17 cellular contexts compared by ENCODE assay signal in the genomic region with DNA sequence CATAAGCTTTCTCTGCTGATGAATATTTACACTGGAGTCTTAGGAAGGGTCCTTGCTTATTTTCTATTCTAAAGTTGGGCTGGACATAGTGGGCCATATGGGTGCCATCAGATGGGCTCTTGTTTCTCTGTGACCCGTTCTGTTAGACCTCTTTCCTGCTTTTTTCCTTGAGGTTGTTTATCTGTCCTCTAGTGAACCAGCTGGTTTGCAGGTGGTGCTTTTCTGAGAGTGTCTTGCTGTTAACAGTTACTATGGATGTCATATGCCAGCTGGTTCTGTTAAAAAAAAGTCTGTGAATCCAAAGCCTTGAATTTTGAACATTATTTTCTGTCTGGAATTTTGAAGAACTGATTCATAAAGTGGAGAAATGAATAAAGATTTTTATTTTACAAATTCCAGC. TPM values are rescaled to one million over a fixed set of nuclear protein-coding genes. Genes with fewer than 3 reads are reported as not detected.
DNase-seq lines count a peak whose midpoint lies in the region; ATAC-seq and TF ChIP-seq lines count a peak whose summit lies in the region.
"Had no signal": no experiment of that assay in that cellular context is flagged by ENCODE, and none has a peak within 500 bp of the region (broad histone marks: within the 10 kb centered on the region; RNA-seq: fewer than 3 reads in every experiment).

No MANE protein-coding gene starts in this region.

- peak overlapping the region; percentile 17 for H3K27ac Mint-ChIP-seq in nephron progenitor cell
- H3K27ac Mint-ChIP-seq: CD4-positive, alpha-beta memory T cell had no signal

- WGBS in esophagus muscularis mucosa = 0% methylated on average over 1 of the region's 1 CpG
- 0 to 67% (median 21%) methylated on average over 1 of the region's 1 CpG for WGBS in stomach, 5 donors

- peaks cover 3% of the 10 kb centered on the region for H3K4me1 Mint-ChIP-seq in nephron progenitor cell

- peak; percentile 44 for DNase-seq in G401 (ENCODE audit: low spot score)
- peak; percentile 78 for DNase-seq in NCI-H2171 treated with DMSO at 0.1 percent for 48 hours (lab: John Stamatoyannopoulos, UW)
- DNase-seq in esophagus muscularis mucosa (ENCODE audit: extremely low spot score) = no peak
- no peak for DNase-seq in nephron progenitor cell
- DNase-seq in stomach = no peak
- DNase-seq: CD4-positive, alpha-beta memory T cell; DMS53; EL; NCI-H1436; NCI-H2029 treated with DMSO at 0.1 percent for 48 hours; NCI-H510A; NCI-H82; OCI-M1; Right ventricle myocardium superior had no signal

- H3K27me3 Mint-ChIP-seq in nephron progenitor cell (ENCODE audit: low read depth, poor library complexity) = no peaks in the 10 kb centered on the region
- H3K27me3 Mint-ChIP-seq: CD4-positive, alpha-beta memory T cell had no signal

- H3K36me3 Mint-ChIP-seq in nephron progenitor cell (ENCODE audit: low read depth) = peaks cover 73% of the 10 kb centered on the region

- H3K4me3 ChIP-seq in esophagus muscularis mucosa (no peak overlapping the region), stomach (no peak overlapping the region)
- H3K4me3 ChIP-seq: BLaER1 had no signal

- H3K27me3 ChIP-seq in esophagus muscularis mucosa = no peaks in the 10 kb centered on the region
- H3K27me3 ChIP-seq in stomach = no peaks in the 10 kb centered on the region
- H3K27me3 ChIP-seq: BLaER1 had no signal

- H3K36me3 ChIP-seq in esophagus muscularis mucosa = peaks cover 18 to 79% (median 53%) of the 10 kb centered on the region in 4 donors
- peaks cover 21 to 93% (median 88%) of the 10 kb centered on the region in 4 donors for H3K36me3 ChIP-seq in stomach

- TF ChIP-seq POLR2A in esophagus muscularis mucosa (IDR thresholded peaks at IDR 0.05; ENCODE audit: low read depth) (no peak), stomach (IDR thresholded peaks at IDR 0.05) (no peak)

- no peak for ATAC-seq in GM21528 (IDR thresholded peaks at IDR 0.05; ENCODE audit: low FRiP score, unreplicated experiment)
- ATAC-seq in GM18861 (IDR thresholded peaks at IDR 0.05; ENCODE audit: unreplicated experiment) = no peak

- peaks cover 4% of the 10 kb centered on the region for H3K9me3 Mint-ChIP-seq in nephron progenitor cell
- H3K9me3 Mint-ChIP-seq: CD4-positive, alpha-beta memory T cell had no signal

- H3K4me3 Mint-ChIP-seq in nephron progenitor cell = no peak overlapping the region
- H3K4me3 Mint-ChIP-seq: CD4-positive, alpha-beta memory T cell had no signal

- TF ChIP-seq EP300 in esophagus muscularis mucosa (IDR thresholded peaks at IDR 0.05) = no peak
- TF ChIP-seq EP300 in stomach (IDR thresholded peaks at IDR 0.05) = no peak

- in situ Hi-C loops in G401 (cut with HindIII; ENCODE audit: low sequenced_read_pairs) = no loop called here

- intact Hi-C loops in esophagus muscularis mucosa (cut with DNase I) (no loop called here), stomach (cut with DNase I; ENCODE audit: low total_unique reads) (no loop called here)

- no peak for TF ChIP-seq CTCF in esophagus muscularis mucosa (IDR thresholded peaks at IDR 0.05)
- no peak for TF ChIP-seq CTCF in nephron progenitor cell (IDR thresholded peaks at IDR 0.05)
- no peak for TF ChIP-seq CTCF in stomach (IDR thresholded peaks at IDR 0.05)

- peaks cover 0 to 33% (median 32%) of the 10 kb centered on the region in 4 donors for H3K4me1 ChIP-seq in esophagus muscularis mucosa
- H3K4me1 ChIP-seq in stomach = peaks cover 0 to 18% (median 0%) of the 10 kb centered on the region in 4 donors
- H3K4me1 ChIP-seq: BLaER1 had no signal

- H3K9me3 ChIP-seq in esophagus muscularis mucosa = no peaks in the 10 kb centered on the region
- H3K9me3 ChIP-seq in stomach = no peaks in the 10 kb centered on the region
- H3K9me3 ChIP-seq: BLaER1 had no signal

- H3K27ac ChIP-seq in esophagus muscularis mucosa (replicated peaks in 1 of 4) = peak overlapping the region in 3 of 4 donors; percentile 34 to 60 (median 51)
- no peak overlapping the region for H3K27ac ChIP-seq in stomach
- H3K27ac ChIP-seq: BLaER1 had no signal

RNA-seq across cellular contexts. Expression of a gene that starts 29.2 kb away (rescaled TPM):
- 74.2 and 98.7 TPM in 2 replicates for total RNA-seq in G401 (2014; rRNA removed; shearing (Covaris generic))
- total RNA-seq in esophagus muscularis mucosa (10 to 100 TPM; 48.6 to 60.0 (median 58.5) TPM), stomach (10 to 100 TPM; 61.3 to 83.9 (median 67.8) TPM)
- polyA plus RNA-seq in stomach = 10 to 100 TPM; 18.0 to 24.4 (median 18.7) TPM

RNA-seq across cellular contexts. Expression of a gene that starts 37.2 kb away (rescaled TPM):
- 1.2 and 3.6 TPM in 2 replicates for total RNA-seq in G401 (2014; rRNA removed; shearing (Covaris generic))
- total RNA-seq in esophagus muscularis mucosa (10 to 100 TPM; 24.7 to 47.2 (median 40.7) TPM), stomach (10 to 100 TPM; 18.3 to 63.0 (median 20.0) TPM)
- 10 to 100 TPM in 1 of 3 donors, 1 to 10 TPM in 2; 3.5 to 11.3 (median 9.3) TPM for polyA plus RNA-seq in stomach
- total RNA-seq: CD4-positive, alpha-beta memory T cell had no signal
- polyA plus RNA-seq: CD4-positive, alpha-beta memory T cell had no signal

Comparison
In these comparisons a context has a peak if more than half of its experiments do, and no peak if none do; other contexts are left out.
1. DNase-seq: peak in G401 (single experiment) and NCI-H2171 treated with DMSO at 0.1 percent for 48 hours (single experiment); none in esophagus muscularis mucosa (single experiment), nephron progenitor cell (single experiment) and stomach (single experiment).
2. H3K27ac ChIP-seq: peak in esophagus muscularis mucosa (3 of 4); none in stomach (0 of 5).